In the genomic region with DNA sequence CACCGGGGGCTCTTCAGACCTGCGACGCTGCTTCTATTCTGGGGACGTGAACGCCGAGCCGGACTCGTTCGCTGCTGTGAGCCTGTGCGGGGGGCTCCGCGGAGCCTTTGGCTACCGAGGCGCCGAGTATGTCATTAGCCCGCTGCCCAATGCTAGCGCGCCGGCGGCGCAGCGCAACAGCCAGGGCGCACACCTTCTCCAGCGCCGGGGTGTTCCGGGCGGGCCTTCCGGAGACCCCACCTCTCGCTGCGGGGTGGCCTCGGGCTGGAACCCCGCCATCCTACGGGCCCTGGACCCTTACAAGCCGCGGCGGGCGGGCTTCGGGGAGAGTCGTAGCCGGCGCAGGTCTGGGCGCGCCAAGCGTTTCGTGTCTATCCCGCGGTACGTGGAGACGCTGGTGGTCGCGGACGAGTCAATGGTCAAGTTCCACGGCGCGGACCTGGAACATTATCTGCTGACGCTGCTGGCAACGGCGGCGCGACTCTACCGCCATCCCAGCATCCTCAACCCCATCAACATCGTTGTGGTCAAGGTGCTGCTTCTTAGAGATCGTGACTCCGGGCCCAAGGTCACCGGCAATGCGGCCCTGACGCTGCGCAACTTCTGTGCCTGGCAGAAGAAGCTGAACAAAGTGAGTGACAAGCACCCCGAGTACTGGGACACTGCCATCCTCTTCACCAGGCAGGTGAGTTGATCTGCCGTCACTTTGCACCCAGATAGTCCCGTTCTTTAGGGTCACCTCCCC, we compare ENCODE assay signal across 8 cellular contexts. TPM values are rescaled to one million over a fixed set of nuclear protein-coding genes. Genes with fewer than 3 reads are reported as not detected.
A peak's percentile ranks its signal among the peaks of the same experiment; 100 is the strongest.
DNase-seq lines count a peak whose midpoint lies in the region; ATAC-seq and TF ChIP-seq lines count a peak whose summit lies in the region.

No MANE protein-coding gene starts in this region.

- no peaks in the 10 kb centered on the region for H3K9me3 Mint-ChIP-seq in T-cell

- DNase-seq in EH (ENCODE audit: low read depth) (peak; percentile 25), T-cell (no peak), heart left ventricle (peak in 2 of 5 donors; percentile 46 to 65), NOMO-1 treated with DMSO at 0.1 percent for 48 hours (lab: John Stamatoyannopoulos, UW; ENCODE audit: unreplicated experiment) (no peak)
- DNase-seq in stimulated activated CD4-positive, alpha-beta T cell treated with anti-CD3 and anti-CD28 coated beads, Interleukin-12 subunit alpha, Interleukin-12 subunit beta, amount 100 ng/mL, for 4 hours, result no peak
- no peak for DNase-seq in activated effector memory CD4-positive, alpha-beta T cell treated with anti-CD3 and anti-CD28 coated beads, Interleukin-2, amount 50 U/mL, for 16 hours

- POLR2A ChIA-PET in T-cell (lab: Charles Lee), result no interaction called here

- WGBS in heart left ventricle, 4 donors, result 1 to 4% (median 2%) methylated on average over 23 to 71 of the region's 71 CpGs

- no peak for TF ChIP-seq POLR2A in heart left ventricle (IDR thresholded peaks at IDR 0.05)

- CTCF ChIA-PET in T-cell (lab: Charles Lee), result no interaction called here

- intact Hi-C loops in heart left ventricle (cut with DNase I), result loop anchor here in 6 of 10 donors (1.0 to 5.0 kb wide), 6 partner anchors 201 to 378 kb away; no protein-coding TSS in a partner anchor

- ATAC-seq in T-cell (replicated peaks in 1 of 4) (no peak), heart left ventricle (peak in 1 of 4 donors; percentile 2), HG02840 (IDR thresholded peaks at IDR 0.05; ENCODE audit: low FRiP score, unreplicated experiment) (no peak)

- H3K4me1 ChIP-seq in heart left ventricle, result peaks cover 0 to 65% (median 46%) of the 10 kb centered on the region in 12 donors
- H3K4me1 ChIP-seq in rectal smooth muscle tissue (ENCODE audit: control insufficient read depth, insufficient read depth, low read length), result no peaks in the 10 kb centered on the region

- H3K27me3 Mint-ChIP-seq in T-cell, result peaks cover 34 to 56% of the 10 kb centered on the region in 2 donors

- peaks cover 9 to 15% (median 13%) of the 10 kb centered on the region in 3 donors for H3K4me1 Mint-ChIP-seq in T-cell

- peak overlapping the region in 2 of 3 donors; percentile 17 to 51 for H3K4me3 Mint-ChIP-seq in T-cell

- no peak for TF ChIP-seq CTCF in heart left ventricle (IDR thresholded peaks at IDR 0.05)

- H3K9ac ChIP-seq in rectal smooth muscle tissue (ENCODE audit: low read length), result no peak overlapping the region

- peak overlapping the region; percentile 63 to 88 (median 80) for H3K4me3 ChIP-seq in heart left ventricle
- peak overlapping the region; percentile 81 for H3K4me3 ChIP-seq in rectal smooth muscle tissue (ENCODE audit: low read length)

- H3K27me3 ChIP-seq in heart left ventricle, result peaks cover 0 to 21% (median 0%) of the 10 kb centered on the region in 9 donors
- no peaks in the 10 kb centered on the region for H3K27me3 ChIP-seq in rectal smooth muscle tissue (ENCODE audit: control insufficient read depth, insufficient read depth, low read length)

- H3K36me3 ChIP-seq in heart left ventricle (no peaks in the 10 kb centered on the region), rectal smooth muscle tissue (ENCODE audit: control insufficient read depth, insufficient read depth, low read length) (no peaks in the 10 kb centered on the region)

- H3K27ac Mint-ChIP-seq in T-cell, result no peak overlapping the region

- H3K9me3 ChIP-seq in heart left ventricle, result no peaks in the 10 kb centered on the region

- no peaks in the 10 kb centered on the region for H3K36me3 Mint-ChIP-seq in T-cell

- H3K27ac ChIP-seq in heart left ventricle, result peak overlapping the region; percentile 70 to 91 (median 80)
- H3K27ac ChIP-seq in rectal smooth muscle tissue (ENCODE audit: low read depth, low read length), result no peak overlapping the region

RNA-seq across cellular contexts. Expression of gene ADAMTS15, which starts 1.0 kb away (rescaled TPM):
- under 1 TPM in 3 of 5 donors, not detected in 2; 0.03 to 0.07 (median 0.06) TPM for total RNA-seq in T-cell
- total RNA-seq in heart left ventricle, result 10 to 100 TPM in 8 of 9 donors, 1 to 10 TPM in 1; 5.3 to 36.5 (median 16.7) TPM
- 10 to 100 TPM; 11.4 to 71.0 TPM for polyA plus RNA-seq in heart left ventricle

RNA-seq across cellular contexts. Expression of gene ADAMTS8, which starts 21.0 kb away (rescaled TPM):
- total RNA-seq in T-cell (under 1 TPM in 3 of 5 donors, not detected in 2; 0.06 to 0.12 (median 0.07) TPM), heart left ventricle (1 to 10 TPM in 4 of 9 donors, under 1 TPM in 5; 0.12 to 2.8 (median 0.87) TPM)
- polyA plus RNA-seq in heart left ventricle, result 1 to 10 TPM in 1 of 2 donors, under 1 TPM in 1; 0.30 to 1.7 TPM

Comparison
In these comparisons a context has a peak if more than half of its experiments do, and no peak if none do; other contexts are left out.
1. RNA of gene ADAMTS15, which starts 1.0 kb away (total RNA-seq): 5.3 to 36.5 TPM in heart left ventricle; 0.03 to 0.07 TPM in T-cell; every median in the first group is over 4 times any median in the second.